In genomic region chr14:23320584-23321571, GRCh38 we compare ENCODE assay signal across 1 cellular context.
TF ChIP-seq lines count a peak whose summit lies in the region.

A gene with protein sequence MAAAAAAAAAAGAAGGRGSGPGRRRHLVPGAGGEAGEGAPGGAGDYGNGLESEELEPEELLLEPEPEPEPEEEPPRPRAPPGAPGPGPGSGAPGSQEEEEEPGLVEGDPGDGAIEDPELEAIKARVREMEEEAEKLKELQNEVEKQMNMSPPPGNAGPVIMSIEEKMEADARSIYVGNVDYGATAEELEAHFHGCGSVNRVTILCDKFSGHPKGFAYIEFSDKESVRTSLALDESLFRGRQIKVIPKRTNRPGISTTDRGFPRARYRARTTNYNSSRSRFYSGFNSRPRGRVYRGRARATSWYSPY (plus strand): TSS chr14:23321457. CDS start chr14:23321470, 13 bp downstream.

TF ChIP-seq in HepG2, 621 proteins besides CTCF, POLR2A, EP300 and RAD21 (continued from another document and continues in another):
- TF ChIP-seq, protein P1, sequence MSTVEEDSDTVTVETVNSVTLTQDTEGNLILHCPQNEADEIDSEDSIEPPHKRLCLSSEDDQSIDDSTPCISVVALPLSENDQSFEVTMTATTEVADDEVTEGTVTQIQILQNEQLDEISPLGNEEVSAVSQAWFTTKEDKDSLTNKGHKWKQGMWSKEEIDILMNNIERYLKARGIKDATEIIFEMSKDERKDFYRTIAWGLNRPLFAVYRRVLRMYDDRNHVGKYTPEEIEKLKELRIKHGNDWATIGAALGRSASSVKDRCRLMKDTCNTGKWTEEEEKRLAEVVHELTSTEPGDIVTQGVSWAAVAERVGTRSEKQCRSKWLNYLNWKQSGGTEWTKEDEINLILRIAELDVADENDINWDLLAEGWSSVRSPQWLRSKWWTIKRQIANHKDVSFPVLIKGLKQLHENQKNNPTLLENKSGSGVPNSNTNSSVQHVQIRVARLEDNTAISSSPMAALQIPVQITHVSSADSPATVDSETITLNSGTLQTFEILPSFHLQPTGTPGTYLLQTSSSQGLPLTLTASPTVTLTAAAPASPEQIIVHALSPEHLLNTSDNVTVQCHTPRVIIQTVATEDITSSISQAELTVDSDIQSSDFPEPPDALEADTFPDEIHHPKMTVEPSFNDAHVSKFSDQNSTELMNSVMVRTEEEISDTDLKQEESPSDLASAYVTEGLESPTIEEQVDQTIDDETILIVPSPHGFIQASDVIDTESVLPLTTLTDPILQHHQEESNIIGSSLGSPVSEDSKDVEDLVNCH (CRISPR knock-in tag; IDR thresholded peaks at IDR 0.05) = no peak
- TF ChIP-seq SALL2 (CRISPR knock-in tag; IDR thresholded peaks at IDR 0.05) (peak; percentile 95), TFDP1 (CRISPR knock-in tag; IDR thresholded peaks at IDR 0.05; ENCODE audit: borderline replicate concordance) (peak; percentile 95), RFXAP (CRISPR knock-in tag; IDR thresholded peaks at IDR 0.05; ENCODE audit: borderline replicate concordance) (peak; percentile 98), JDP2 (CRISPR knock-in tag; IDR thresholded peaks at IDR 0.05; ENCODE audit: borderline replicate concordance) (peak; percentile 61; the same call in 1 of the 2 replicates), SIN3B (IDR thresholded peaks at IDR 0.05; ENCODE audit: low read length) (no peak; the same call in none of the 2 replicates), ZFP62 (CRISPR knock-in tag; IDR thresholded peaks at IDR 0.05) (no peak), ARHGAP35 (CRISPR knock-in tag; IDR thresholded peaks at IDR 0.05; ENCODE audit: borderline replicate concordance) (peak; percentile 70), TBL1XR1 (IDR thresholded peaks at IDR 0.05; ENCODE audit: borderline replicate concordance, low read length, partially characterized antibody) (peak; percentile 23), PHF21A (CRISPR knock-in tag; IDR thresholded peaks at IDR 0.05) (no peak), ZNF772 (CRISPR knock-in tag; IDR thresholded peaks at IDR 0.05) (peak; percentile 96), ZNF546 (CRISPR knock-in tag; conservative IDR thresholded peaks at IDR 0.05) (peak; percentile 98), RCOR2 (CRISPR knock-in tag; IDR thresholded peaks at IDR 0.05) (peak; percentile 38; the same call in 1 of the 2 replicates), ZKSCAN1 (IDR thresholded peaks at IDR 0.05; ENCODE audit: low read length) (no peak; the same call in 1 of the 2 replicates), GPN1 (CRISPR knock-in tag; IDR thresholded peaks at IDR 0.05; ENCODE audit: borderline replicate concordance) (no peak; the same call in 1 of the 2 replicates), SETDB1 (CRISPR knock-in tag; IDR thresholded peaks at IDR 0.05; ENCODE audit: borderline replicate concordance) (no peak), THYN1 (CRISPR knock-in tag; IDR thresholded peaks at IDR 0.05; ENCODE audit: borderline replicate concordance, low read depth) (no peak), ATF4 (CRISPR knock-in tag; IDR thresholded peaks at IDR 0.05) (peak in 1 of 2 experiments; percentile 69; a peak in 2 of 4 replicates), ARNT2 (CRISPR knock-in tag; IDR thresholded peaks at IDR 0.05; ENCODE audit: low read depth) (peak; percentile 90; the same call in 1 of the 2 replicates), ZNF577 (CRISPR knock-in tag; IDR thresholded peaks at IDR 0.05; ENCODE audit: borderline replicate concordance, low read depth) (no peak; the same call in 1 of the 2 replicates), ZNF724P (CRISPR knock-in tag; IDR thresholded peaks at IDR 0.05; ENCODE audit: borderline replicate concordance) (peak; percentile 95; the same call in 1 of the 2 replicates), TARDBP (CRISPR knock-in tag; IDR thresholded peaks at IDR 0.05) (peak; percentile 99), ZSCAN9 (CRISPR knock-in tag; IDR thresholded peaks at IDR 0.05; ENCODE audit: borderline replicate concordance) (peak; percentile 95), ZFAT (CRISPR knock-in tag; conservative IDR thresholded peaks at IDR 0.05) (peak; percentile 79; the same call in 1 of the 2 replicates), MIXL1 (CRISPR knock-in tag; IDR thresholded peaks at IDR 0.05) (peak; percentile 94), ZNF296 (CRISPR knock-in tag; conservative IDR thresholded peaks at IDR 0.05) (no peak), ZNF839 (CRISPR knock-in tag; IDR thresholded peaks at IDR 0.05; ENCODE audit: borderline replicate concordance) (peak; percentile 77), FOXO1 (CRISPR knock-in tag; IDR thresholded peaks at IDR 0.05) (peak; percentile 51; the same call in 1 of the 2 replicates), ZNF331 (CRISPR knock-in tag; IDR thresholded peaks at IDR 0.05) (peak; percentile 90), FOSL1 (CRISPR knock-in tag; IDR thresholded peaks at IDR 0.05; ENCODE audit: borderline replicate concordance) (peak; percentile 25; the same call in 1 of the 2 replicates), RBM39 (IDR thresholded peaks at IDR 0.05; ENCODE audit: low read depth, low read length, poor library complexity, severe bottlenecking) (peak; percentile 95), IRF1 (CRISPR knock-in tag; IDR thresholded peaks at IDR 0.05; ENCODE audit: low read depth) (peak; percentile 25; the same call in 1 of the 2 replicates), PHB2 (IDR thresholded peaks at IDR 0.05; ENCODE audit: partially characterized antibody) (no peak), RFX5 (IDR thresholded peaks at IDR 0.05; ENCODE audit: low read depth, low read length) (peak; percentile 84), PHF20 (CRISPR knock-in tag; IDR thresholded peaks at IDR 0.05) (no peak)
- TF ChIP-seq, protein P2, sequence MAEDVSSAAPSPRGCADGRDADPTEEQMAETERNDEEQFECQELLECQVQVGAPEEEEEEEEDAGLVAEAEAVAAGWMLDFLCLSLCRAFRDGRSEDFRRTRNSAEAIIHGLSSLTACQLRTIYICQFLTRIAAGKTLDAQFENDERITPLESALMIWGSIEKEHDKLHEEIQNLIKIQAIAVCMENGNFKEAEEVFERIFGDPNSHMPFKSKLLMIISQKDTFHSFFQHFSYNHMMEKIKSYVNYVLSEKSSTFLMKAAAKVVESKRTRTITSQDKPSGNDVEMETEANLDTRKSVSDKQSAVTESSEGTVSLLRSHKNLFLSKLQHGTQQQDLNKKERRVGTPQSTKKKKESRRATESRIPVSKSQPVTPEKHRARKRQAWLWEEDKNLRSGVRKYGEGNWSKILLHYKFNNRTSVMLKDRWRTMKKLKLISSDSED (CRISPR knock-in tag; IDR thresholded peaks at IDR 0.05) = no peak
- TF ChIP-seq, protein P3, sequence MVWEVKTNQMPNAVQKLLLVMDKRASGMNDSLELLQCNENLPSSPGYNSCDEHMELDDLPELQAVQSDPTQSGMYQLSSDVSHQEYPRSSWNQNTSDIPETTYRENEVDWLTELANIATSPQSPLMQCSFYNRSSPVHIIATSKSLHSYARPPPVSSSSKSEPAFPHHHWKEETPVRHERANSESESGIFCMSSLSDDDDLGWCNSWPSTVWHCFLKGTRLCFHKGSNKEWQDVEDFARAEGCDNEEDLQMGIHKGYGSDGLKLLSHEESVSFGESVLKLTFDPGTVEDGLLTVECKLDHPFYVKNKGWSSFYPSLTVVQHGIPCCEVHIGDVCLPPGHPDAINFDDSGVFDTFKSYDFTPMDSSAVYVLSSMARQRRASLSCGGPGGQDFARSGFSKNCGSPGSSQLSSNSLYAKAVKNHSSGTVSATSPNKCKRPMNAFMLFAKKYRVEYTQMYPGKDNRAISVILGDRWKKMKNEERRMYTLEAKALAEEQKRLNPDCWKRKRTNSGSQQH (CRISPR knock-in tag; IDR thresholded peaks at IDR 0.05; ENCODE audit: low read depth) = 0 out of 2 replicates have a peak, but pooled peaks have one; percentile 38
- TF ChIP-seq, protein P4, sequence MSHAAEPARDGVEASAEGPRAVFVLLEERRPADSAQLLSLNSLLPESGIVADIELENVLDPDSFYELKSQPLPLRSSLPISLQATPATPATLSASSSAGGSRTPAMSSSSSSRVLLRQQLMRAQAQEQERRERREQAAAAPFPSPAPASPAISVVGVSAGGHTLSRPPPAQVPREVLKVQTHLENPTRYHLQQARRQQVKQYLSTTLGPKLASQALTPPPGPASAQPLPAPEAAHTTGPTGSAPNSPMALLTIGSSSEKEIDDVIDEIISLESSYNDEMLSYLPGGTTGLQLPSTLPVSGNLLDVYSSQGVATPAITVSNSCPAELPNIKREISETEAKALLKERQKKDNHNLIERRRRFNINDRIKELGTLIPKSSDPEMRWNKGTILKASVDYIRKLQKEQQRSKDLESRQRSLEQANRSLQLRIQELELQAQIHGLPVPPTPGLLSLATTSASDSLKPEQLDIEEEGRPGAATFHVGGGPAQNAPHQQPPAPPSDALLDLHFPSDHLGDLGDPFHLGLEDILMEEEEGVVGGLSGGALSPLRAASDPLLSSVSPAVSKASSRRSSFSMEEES (CRISPR knock-in tag; IDR thresholded peaks at IDR 0.05) = peak; percentile 99
- TF ChIP-seq, protein P5, sequence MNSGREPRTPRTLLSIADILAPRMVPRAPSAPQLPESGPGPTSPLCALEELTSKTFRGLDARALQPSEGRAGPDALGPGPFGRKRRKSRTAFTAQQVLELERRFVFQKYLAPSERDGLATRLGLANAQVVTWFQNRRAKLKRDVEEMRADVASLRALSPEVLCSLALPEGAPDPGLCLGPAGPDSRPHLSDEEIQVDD (CRISPR knock-in tag; IDR thresholded peaks at IDR 0.05; ENCODE audit: borderline replicate concordance) = no peak; the same call in 1 of the 2 replicates
- TF ChIP-seq, protein P6, sequence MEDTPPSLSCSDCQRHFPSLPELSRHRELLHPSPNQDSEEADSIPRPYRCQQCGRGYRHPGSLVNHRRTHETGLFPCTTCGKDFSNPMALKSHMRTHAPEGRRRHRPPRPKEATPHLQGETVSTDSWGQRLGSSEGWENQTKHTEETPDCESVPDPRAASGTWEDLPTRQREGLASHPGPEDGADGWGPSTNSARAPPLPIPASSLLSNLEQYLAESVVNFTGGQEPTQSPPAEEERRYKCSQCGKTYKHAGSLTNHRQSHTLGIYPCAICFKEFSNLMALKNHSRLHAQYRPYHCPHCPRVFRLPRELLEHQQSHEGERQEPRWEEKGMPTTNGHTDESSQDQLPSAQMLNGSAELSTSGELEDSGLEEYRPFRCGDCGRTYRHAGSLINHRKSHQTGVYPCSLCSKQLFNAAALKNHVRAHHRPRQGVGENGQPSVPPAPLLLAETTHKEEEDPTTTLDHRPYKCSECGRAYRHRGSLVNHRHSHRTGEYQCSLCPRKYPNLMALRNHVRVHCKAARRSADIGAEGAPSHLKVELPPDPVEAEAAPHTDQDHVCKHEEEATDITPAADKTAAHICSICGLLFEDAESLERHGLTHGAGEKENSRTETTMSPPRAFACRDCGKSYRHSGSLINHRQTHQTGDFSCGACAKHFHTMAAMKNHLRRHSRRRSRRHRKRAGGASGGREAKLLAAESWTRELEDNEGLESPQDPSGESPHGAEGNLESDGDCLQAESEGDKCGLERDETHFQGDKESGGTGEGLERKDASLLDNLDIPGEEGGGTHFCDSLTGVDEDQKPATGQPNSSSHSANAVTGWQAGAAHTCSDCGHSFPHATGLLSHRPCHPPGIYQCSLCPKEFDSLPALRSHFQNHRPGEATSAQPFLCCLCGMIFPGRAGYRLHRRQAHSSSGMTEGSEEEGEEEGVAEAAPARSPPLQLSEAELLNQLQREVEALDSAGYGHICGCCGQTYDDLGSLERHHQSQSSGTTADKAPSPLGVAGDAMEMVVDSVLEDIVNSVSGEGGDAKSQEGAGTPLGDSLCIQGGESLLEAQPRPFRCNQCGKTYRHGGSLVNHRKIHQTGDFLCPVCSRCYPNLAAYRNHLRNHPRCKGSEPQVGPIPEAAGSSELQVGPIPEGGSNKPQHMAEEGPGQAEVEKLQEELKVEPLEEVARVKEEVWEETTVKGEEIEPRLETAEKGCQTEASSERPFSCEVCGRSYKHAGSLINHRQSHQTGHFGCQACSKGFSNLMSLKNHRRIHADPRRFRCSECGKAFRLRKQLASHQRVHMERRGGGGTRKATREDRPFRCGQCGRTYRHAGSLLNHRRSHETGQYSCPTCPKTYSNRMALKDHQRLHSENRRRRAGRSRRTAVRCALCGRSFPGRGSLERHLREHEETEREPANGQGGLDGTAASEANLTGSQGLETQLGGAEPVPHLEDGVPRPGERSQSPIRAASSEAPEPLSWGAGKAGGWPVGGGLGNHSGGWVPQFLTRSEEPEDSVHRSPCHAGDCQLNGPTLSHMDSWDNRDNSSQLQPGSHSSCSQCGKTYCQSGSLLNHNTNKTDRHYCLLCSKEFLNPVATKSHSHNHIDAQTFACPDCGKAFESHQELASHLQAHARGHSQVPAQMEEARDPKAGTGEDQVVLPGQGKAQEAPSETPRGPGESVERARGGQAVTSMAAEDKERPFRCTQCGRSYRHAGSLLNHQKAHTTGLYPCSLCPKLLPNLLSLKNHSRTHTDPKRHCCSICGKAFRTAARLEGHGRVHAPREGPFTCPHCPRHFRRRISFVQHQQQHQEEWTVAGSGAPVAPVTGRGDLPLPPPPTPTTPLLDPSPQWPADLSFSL (CRISPR knock-in tag; IDR thresholded peaks at IDR 0.05) = no peak
- TF ChIP-seq, protein P7, sequence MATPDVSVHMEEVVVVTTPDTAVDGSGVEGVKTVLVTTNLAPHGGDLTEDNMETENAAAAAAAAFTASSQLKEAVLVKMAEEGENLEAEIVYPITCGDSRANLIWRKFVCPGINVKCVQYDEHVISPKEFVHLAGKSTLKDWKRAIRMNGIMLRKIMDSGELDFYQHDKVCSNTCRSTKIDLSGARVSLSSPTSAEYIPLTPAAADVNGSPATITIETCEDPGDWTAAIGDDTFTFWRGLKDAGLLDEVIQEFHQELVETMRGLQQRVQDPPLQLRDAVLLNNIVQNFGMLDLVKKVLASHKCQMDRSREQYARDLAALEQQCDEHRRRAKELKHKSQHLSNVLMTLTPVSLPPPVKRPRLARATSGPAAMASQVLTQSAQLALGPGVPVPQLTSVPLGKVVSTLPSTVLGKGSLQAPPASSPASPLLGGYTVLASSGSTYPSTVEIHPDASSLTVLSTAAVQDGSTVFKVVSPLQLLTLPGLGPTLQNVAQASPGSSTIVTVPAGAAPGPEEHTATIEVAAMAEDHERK (CRISPR knock-in tag; IDR thresholded peaks at IDR 0.05; ENCODE audit: low read depth) = peak; percentile 26
